In the genomic region with DNA sequence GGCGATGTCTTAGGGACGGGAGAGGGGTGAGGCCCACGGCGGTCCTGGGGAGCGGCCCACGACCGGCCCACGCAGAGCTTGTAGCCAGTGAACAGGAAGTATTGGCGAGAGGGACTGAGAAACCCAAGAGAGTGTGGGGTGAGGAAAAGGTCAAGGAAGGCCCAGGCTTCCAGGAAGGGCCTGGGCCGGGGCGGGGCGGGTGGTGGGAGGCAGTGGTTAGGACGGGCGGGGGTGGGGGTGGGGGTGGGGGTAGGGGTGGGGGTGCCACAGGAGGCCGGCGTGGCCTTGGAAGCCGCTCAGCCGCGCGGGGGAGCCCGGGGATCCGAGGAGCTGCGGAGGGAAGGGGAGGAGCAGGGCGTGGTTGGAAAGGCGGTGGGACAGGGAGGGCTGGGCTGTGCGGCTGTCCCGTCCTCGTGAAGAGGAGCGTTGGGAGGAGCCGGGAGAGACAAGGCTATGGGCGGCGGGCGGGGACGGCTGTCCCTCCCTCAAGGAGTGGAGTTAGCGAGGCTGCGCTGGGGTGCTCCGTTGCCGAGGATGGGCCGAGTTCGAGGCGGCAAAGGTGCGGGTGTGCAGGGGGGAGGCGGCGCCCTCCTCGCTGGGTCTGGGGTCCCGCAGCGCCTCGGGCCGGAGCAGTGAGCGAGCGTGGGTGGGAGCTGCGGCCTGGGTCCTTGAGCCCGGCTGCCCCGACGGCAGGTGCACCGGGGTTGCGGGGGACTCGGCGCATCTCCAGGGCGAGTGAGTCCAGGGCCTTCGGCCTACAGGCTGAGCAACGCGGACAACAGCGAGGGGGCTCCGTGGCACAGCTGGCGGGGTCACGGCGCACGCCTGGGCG, we compare ENCODE assay signal across 8 cellular contexts.
DNase-seq lines count a peak whose midpoint lies in the region; ATAC-seq and TF ChIP-seq lines count a peak whose summit lies in the region.

No MANE protein-coding gene starts in this region.

- no peaks in the 10 kb centered on the region for H3K36me3 Mint-ChIP-seq in CD4-positive, alpha-beta memory T cell

- peak overlapping the region; percentile 70 for H3K23ac ChIP-seq in neuronal stem cell (ENCODE audit: low read depth, low read length, poor library complexity)

- H4K91ac ChIP-seq in neuronal stem cell (ENCODE audit: low read depth, low read length, poor library complexity), result no peak overlapping the region

- H3K9me3 ChIP-seq in CD4-positive, alpha-beta memory T cell (ENCODE audit: control insufficient read depth in 1 of 2, low read length in 2 of 2), result no peaks in the 10 kb centered on the region
- no peaks in the 10 kb centered on the region for H3K9me3 ChIP-seq in neuronal stem cell (replicated peaks in 1 of 2; ENCODE audit: control insufficient read depth in 2 of 2, insufficient read depth in 1 of 2, low read depth in 1 of 2, low read length in 2 of 2)

- peak overlapping the region in 5 of 8 donors; percentile 17 to 65 (median 21) for H3K4me3 Mint-ChIP-seq in CD4-positive, alpha-beta memory T cell

- peak overlapping the region; percentile 93 for H2BK12ac ChIP-seq in neuronal stem cell (ENCODE audit: low read length)

- H3K4me2 ChIP-seq in neuronal stem cell (ENCODE audit: insufficient read depth, low read length, poor library complexity, severe bottlenecking), result peak overlapping the region; percentile 43

- H2AFZ ChIP-seq in neuronal stem cell (ENCODE audit: low read length), result no peak overlapping the region

- H3K4me1 ChIP-seq in CD4-positive, alpha-beta memory T cell (ENCODE audit: insufficient read depth, low read length), result no peaks in the 10 kb centered on the region
- H3K4me1 ChIP-seq in neuronal stem cell (ENCODE audit: control insufficient read depth in 2 of 2, insufficient read depth in 1 of 2, low read depth in 1 of 2, low read length in 2 of 2), result no peaks in the 10 kb centered on the region

- H3K4me1 Mint-ChIP-seq in CD4-positive, alpha-beta memory T cell, result peaks cover 5 to 26% (median 6%) of the 10 kb centered on the region in 4 donors

- no peak overlapping the region for H3K27ac ChIP-seq in CD4-positive, alpha-beta memory T cell (ENCODE audit: low read depth, low read length)
- H3K27ac ChIP-seq in neuronal stem cell (replicated peaks; ENCODE audit: low read length), result no peak overlapping the region

- H2BK120ac ChIP-seq in neuronal stem cell (ENCODE audit: low read depth, low read length), result peak overlapping the region; percentile 26

- POLR2A ChIA-PET in CD4-positive, alpha-beta memory T cell (lab: Charles Lee; ENCODE audit: partially characterized antibody), result no interaction called here

- H2BK15ac ChIP-seq in neuronal stem cell (ENCODE audit: low read length), result peak overlapping the region; percentile 92

- H3K9me3 Mint-ChIP-seq in CD4-positive, alpha-beta memory T cell, result peaks cover 0 to 6% (median 4%) of the 10 kb centered on the region in 8 donors

- H3K9ac ChIP-seq in neuronal stem cell (ENCODE audit: low read depth, low read length, poor library complexity), result peak overlapping the region; percentile 80

- H3K27me3 ChIP-seq in CD4-positive, alpha-beta memory T cell (ENCODE audit: insufficient read depth, low read length), result no peaks in the 10 kb centered on the region
- no peaks in the 10 kb centered on the region for H3K27me3 ChIP-seq in neuronal stem cell (ENCODE audit: control insufficient read depth in 3 of 3, insufficient read depth in 3 of 3, low read depth in 1 of 3, low read length in 3 of 3)

- TF ChIP-seq CTCF in fibroblast of villous mesenchyme (IDR thresholded peaks at IDR 0.05; ENCODE audit: insufficient read depth, low read depth, low read length), result peak; percentile 9

- peaks cover 30 to 44% of the 10 kb centered on the region in 2 donors for H3K27me3 Mint-ChIP-seq in CD4-positive, alpha-beta memory T cell

- no peaks in the 10 kb centered on the region for H3K79me1 ChIP-seq in neuronal stem cell (ENCODE audit: low read depth, low read length)

- no peak for DNase-seq in CD4-positive, alpha-beta memory T cell
- DNase-seq in HUDEP-2 (lab: John Stamatoyannopoulos, UW; ENCODE audit: unreplicated experiment in 76 of 76) (peak in 48 of 76 experiments; percentile 1 to 74 (median 28)), fibroblast of villous mesenchyme (ENCODE audit: low read depth) (peak; percentile 85), neuronal stem cell (ENCODE audit: low spot score) (no peak)
- no peak for DNase-seq in stimulated activated CD4-positive, alpha-beta T cell treated with anti-CD3 and anti-CD28 coated beads, Interleukin-12 subunit alpha, Interleukin-12 subunit beta, amount 100 ng/mL, for 4 hours
- DNase-seq in effector CD4-positive, alpha-beta T cell, result no peak

- no peak overlapping the region for H3K4ac ChIP-seq in neuronal stem cell (ENCODE audit: low read length)

- H3K4me3 ChIP-seq in CD4-positive, alpha-beta memory T cell (ENCODE audit: low read length in 2 of 2), result no peak overlapping the region
- peak overlapping the region; percentile 63 for H3K4me3 ChIP-seq in fibroblast of villous mesenchyme (ENCODE audit: low read depth, low read length)
- peak overlapping the region in 1 of 2 donors; percentile 78 for H3K4me3 ChIP-seq in neuronal stem cell (ENCODE audit: low read length in 2 of 2)

- no CpG with 5 or more reads among the region's 70 CpGs for WGBS in neuronal stem cell (ENCODE audit: extremely low coverage in 2 of 2, insufficient read length in 2 of 2, insufficient replicate concordance in 1 of 2), 2 donors

- H3K14ac ChIP-seq in neuronal stem cell (ENCODE audit: low read length), result peak overlapping the region; percentile 82

- ATAC-seq in HG02970 (IDR thresholded peaks at IDR 0.05; ENCODE audit: low FRiP score, unreplicated experiment), result no peak
- ATAC-seq in activated CD4-positive, CD25-positive, alpha-beta regulatory T cell treated with anti-CD3 and anti-CD28 coated beads, Interleukin-2, amount 50 U/mL, for 24 hours, result no peak

- peak overlapping the region; percentile 37 for H2AK5ac ChIP-seq in neuronal stem cell (ENCODE audit: low read depth, low read length)

- H3K18ac ChIP-seq in neuronal stem cell (ENCODE audit: low read length), result peak overlapping the region; percentile 76

- no peak overlapping the region for H3K27ac Mint-ChIP-seq in CD4-positive, alpha-beta memory T cell

- intact Hi-C loops in CD4-positive, alpha-beta memory T cell (cut with micrococcal nuclease), result no loop called here

- no peak overlapping the region for H2BK5ac ChIP-seq in neuronal stem cell (ENCODE audit: low read length)

- CTCF ChIA-PET in CD4-positive, alpha-beta memory T cell (lab: Charles Lee; ENCODE audit: partially characterized antibody), result no interaction called here

- no peak overlapping the region for H4K8ac ChIP-seq in neuronal stem cell (ENCODE audit: low read depth, low read length)

- H3K36me3 ChIP-seq in CD4-positive, alpha-beta memory T cell (ENCODE audit: insufficient read depth, low read length), result no peaks in the 10 kb centered on the region
- H3K36me3 ChIP-seq in neuronal stem cell (replicated peaks in 1 of 2; ENCODE audit: control insufficient read depth in 2 of 2, insufficient read depth in 2 of 2, low read length in 2 of 2), result no peaks in the 10 kb centered on the region

Comparison
In these comparisons a context has a peak if more than half of its experiments do, and no peak if none do; other contexts are left out.
1. DNase-seq: peak in HUDEP-2 (48 of 76) and fibroblast of villous mesenchyme (single experiment); none in CD4-positive, alpha-beta memory T cell (0 of 5), neuronal stem cell (single experiment), stimulated activated CD4-positive, alpha-beta T cell treated with anti-CD3 and anti-CD28 coated beads, Interleukin-12 subunit alpha, Interleukin-12 subunit beta, amount 100 ng/mL, for 4 hours (single experiment) and effector CD4-positive, alpha-beta T cell (single experiment).